20 cellular contexts compared by ENCODE assay signal in the genomic region with DNA sequence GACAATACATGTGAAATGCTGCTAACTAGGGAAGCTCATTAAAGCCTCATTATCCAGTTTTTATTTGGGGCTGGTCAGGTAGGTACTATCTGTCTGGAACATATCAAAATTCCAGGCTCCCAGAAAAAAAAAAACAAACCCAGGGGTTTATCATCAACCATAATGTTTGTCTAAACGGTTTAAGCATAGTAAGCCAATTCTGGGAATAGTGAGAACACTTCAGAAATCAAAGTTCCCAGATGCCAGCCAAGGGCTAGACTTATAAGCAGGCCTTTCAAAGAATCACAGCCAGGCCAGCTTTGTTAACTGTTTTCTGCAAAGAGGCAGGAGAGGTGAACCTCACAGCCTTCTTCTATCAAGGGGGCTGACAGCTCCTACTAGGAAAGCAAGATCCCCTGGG. TPM values are rescaled to one million over a fixed set of nuclear protein-coding genes. Genes with fewer than 3 reads are reported as not detected.
DNase-seq lines count a peak whose midpoint lies in the region; ATAC-seq and TF ChIP-seq lines count a peak whose summit lies in the region.
"Had no signal": no experiment of that assay in that cellular context is flagged by ENCODE, and none has a peak within 500 bp of the region (broad histone marks: within the 10 kb centered on the region; RNA-seq: fewer than 3 reads in every experiment).

No MANE protein-coding gene starts in this region.

- DNase-seq in Caco-2 (no peak), PC-9 (no peak), foreskin keratinocyte (no peak), smooth muscle cell (lab: John Stamatoyannopoulos, UW; ENCODE audit: unreplicated experiment) (no peak), Kasumi-1 (lab: John Stamatoyannopoulos, UW) (no peak), DMS53 treated with DMSO at 0.1 percent for 48 hours (lab: John Stamatoyannopoulos, UW; ENCODE audit: unreplicated experiment) (no peak), posterior vena cava (ENCODE audit: low spot score) (no peak)
- DNase-seq: AML-193; DMS 273 treated with DMSO at 0.1 percent for 48 hours; H7; NCI-H1092 treated with DMSO at 0.1 percent for 48 hours; NCI-H1694; NCI-H2081 treated with DMSO at 0.1 percent for 48 hours; NCI-H748 treated with DMSO at 0.1 percent for 48 hours; NK-92 treated with Interleukin-12 subunit alpha and Interleukin-12 subunit beta, amount 100 ng/mL, for 24 hours; RPMI8226; SIG-M5 had no signal

- peaks cover 38% of the 10 kb centered on the region for H3K36me3 Mint-ChIP-seq in Caco-2 (ENCODE audit: insufficient read depth, unreplicated experiment)

- BruUV-seq in Caco-2 (replicated peaks; lab: Mats Ljungman, UMichigan) (no TSS peak), PC-9 (replicated peaks; lab: Mats Ljungman, UMichigan) (no TSS peak)

- no peaks in the 10 kb centered on the region for H3K27me3 Mint-ChIP-seq in Caco-2 (ENCODE audit: insufficient read depth, unreplicated experiment)

- H3F3A ChIP-seq in PC-9 (ENCODE audit: insufficient read depth, low read depth) (peaks cover 64% of the 10 kb centered on the region), smooth muscle cell (ENCODE audit: low read depth) (no peaks in the 10 kb centered on the region)

- no peaks in the 10 kb centered on the region for H3K9me3 Mint-ChIP-seq in Caco-2 (ENCODE audit: unreplicated experiment)

- H3K9ac ChIP-seq in smooth muscle cell (ENCODE audit: low read depth): no peak overlapping the region

- H3K4me3 ChIP-seq in Caco-2 (ENCODE audit: low read depth, low read length) (no peak overlapping the region), PC-9 (no peak overlapping the region), smooth muscle cell (no peak overlapping the region)

- H3K27ac ChIP-seq in PC-9 (peak overlapping the region; percentile 86), foreskin keratinocyte (peak overlapping the region; percentile 92), smooth muscle cell (ENCODE audit: low read depth) (peak overlapping the region; percentile 78)
- H3K27ac ChIP-seq: C4-2B had no signal

- peak overlapping the region; percentile 34 for H3K27ac Mint-ChIP-seq in Caco-2 (ENCODE audit: unreplicated experiment)

- TF ChIP-seq CTCF in Caco-2 (IDR thresholded peaks at IDR 0.05; ENCODE audit: insufficient read depth in 1 of 2, low read depth in 1 of 2, low read length in 1 of 2, severe bottlenecking in 1 of 2, unreplicated experiment in 1 of 2) (no peak), PC-9 (conservative IDR thresholded peaks at IDR 0.05) (no peak), foreskin keratinocyte (conservative IDR thresholded peaks at IDR 0.05) (no peak), smooth muscle cell (IDR thresholded peaks at IDR 0.05; ENCODE audit: borderline replicate concordance, insufficient read depth, poor library complexity, severe bottlenecking) (no peak)

- H2AFZ ChIP-seq in PC-9: no peak overlapping the region
- no peak overlapping the region for H2AFZ ChIP-seq in smooth muscle cell (ENCODE audit: low read depth)

- H3K36me3 ChIP-seq in Caco-2 (ENCODE audit: control insufficient read depth, insufficient read depth, low read length) (no peaks in the 10 kb centered on the region; the same call in 1 of the 2 replicates), PC-9 (ENCODE audit: low read depth) (peaks cover 77% of the 10 kb centered on the region), smooth muscle cell (ENCODE audit: low read depth) (peaks cover 6% of the 10 kb centered on the region)

- intact Hi-C loops in Caco-2 (cut with micrococcal nuclease; ENCODE audit: unreplicated experiment) (no loop called here), PC-9 (cut with micrococcal nuclease; ENCODE audit: unreplicated experiment) (loop anchor here (10.0 kb wide), 1 partner anchor 1582 kb away; the partner anchor contains the start of gene FMR1), posterior vena cava (cut with DNase I) (no loop called here)

- H3K9me3 ChIP-seq in Caco-2 (no peaks in the 10 kb centered on the region), PC-9 (ENCODE audit: insufficient read depth, low read depth) (no peaks in the 10 kb centered on the region), smooth muscle cell (replicated peaks; ENCODE audit: low read depth) (no peaks in the 10 kb centered on the region)

- H3K4me1 Mint-ChIP-seq in Caco-2 (ENCODE audit: low read depth, unreplicated experiment): no peaks in the 10 kb centered on the region

- H3K27me3 ChIP-seq in Caco-2 (replicated peaks; ENCODE audit: control insufficient read depth, insufficient read depth, low read length) (no peaks in the 10 kb centered on the region), PC-9 (ENCODE audit: insufficient read depth, low read depth) (no peaks in the 10 kb centered on the region), foreskin keratinocyte (no peaks in the 10 kb centered on the region), smooth muscle cell (ENCODE audit: low read depth) (no peaks in the 10 kb centered on the region)

- 0 out of 2 replicates have a peak overlapping the region, but pooled peaks have one; percentile 2 for H3K4me2 ChIP-seq in PC-9
- H3K4me2 ChIP-seq in smooth muscle cell: no peak overlapping the region

- 51% methylated on average over 1 of the region's 1 CpG for WGBS in smooth muscle cell (ENCODE audit: low lambda C conversion rate)

- no peak for ATAC-seq in foreskin keratinocyte
- ATAC-seq: SK-N-SH treated with all-trans-retinoic acid at 6 μM for 48 hours had no signal

- H3K4me3 Mint-ChIP-seq in Caco-2 (ENCODE audit: unreplicated experiment): no peak overlapping the region

- CTCF ChIA-PET in Caco-2 (lab: Charles Lee) (no interaction called here), PC-9 (lab: Charles Lee) (no interaction called here)

- POLR2A ChIA-PET in Caco-2 (lab: Charles Lee): no interaction called here
- POLR2A ChIA-PET in PC-9 (lab: Charles Lee; ENCODE audit: unreplicated experiment): interaction anchor here (1.0 kb wide), 1 partner anchor 42 kb away, joined by 4 read pairs; no protein-coding TSS in a partner anchor

- H4K20me1 ChIP-seq in PC-9 (ENCODE audit: insufficient read depth): no peaks in the 10 kb centered on the region
- H4K20me1 ChIP-seq in smooth muscle cell (ENCODE audit: low read depth): peaks cover 24% of the 10 kb centered on the region

- H3K4me1 ChIP-seq in Caco-2: peaks cover 28% of the 10 kb centered on the region
- peaks cover 66% of the 10 kb centered on the region for H3K4me1 ChIP-seq in PC-9 (replicated peaks; ENCODE audit: insufficient read depth)
- peaks cover 20% of the 10 kb centered on the region for H3K4me1 ChIP-seq in foreskin keratinocyte
- H3K4me1 ChIP-seq in smooth muscle cell (ENCODE audit: low read depth): no peaks in the 10 kb centered on the region

- H3K79me2 ChIP-seq in PC-9 (ENCODE audit: low read depth) (peaks cover 12% of the 10 kb centered on the region), smooth muscle cell (ENCODE audit: low read depth) (no peaks in the 10 kb centered on the region)

- no peaks in the 10 kb centered on the region for H3K9me2 ChIP-seq in PC-9 (ENCODE audit: insufficient read depth)

RNA-seq across cellular contexts. Expression of gene IDS, which starts 8.1 kb away (rescaled TPM):
- 35.1 and 37.8 TPM in 2 replicates for total RNA-seq in Caco-2 (2022)
- total RNA-seq in PC-9 (2021): 169 and 214 TPM in 2 replicates
- 44.3 and 50.9 TPM in 2 replicates for total RNA-seq in foreskin keratinocyte
- 18.5 and 19.1 TPM in 2 replicates for polyA plus RNA-seq in foreskin keratinocyte
- 96.8 and 111 TPM in 2 replicates for total RNA-seq in smooth muscle cell
- 70.5 and 102 TPM in 2 replicates for polyA plus RNA-seq in smooth muscle cell
- total RNA-seq in posterior vena cava: 100 to 1,000 TPM in 1 of 2 donors, 10 to 100 TPM in 1; 88.2 to 102 TPM

RNA-seq across cellular contexts. Expression of gene EOLA1, which starts 43.8 kb away (rescaled TPM):
- total RNA-seq in Caco-2 (2022) (7.1 and 10.2 TPM in 2 replicates), PC-9 (2021) (24.3 and 25.1 TPM in 2 replicates), foreskin keratinocyte (10.5 and 11.4 TPM in 2 replicates), smooth muscle cell (9.6 and 11.7 TPM in 2 replicates), posterior vena cava (10 to 100 TPM; 15.8 to 18.1 TPM)
- polyA plus RNA-seq in foreskin keratinocyte (11.5 and 12.6 TPM in 2 replicates), smooth muscle cell (12.9 and 15.9 TPM in 2 replicates)

RNA-seq across cellular contexts. Expression of gene HSFX3, which starts 52.7 kb away (rescaled TPM):
- total RNA-seq in Caco-2 (2022) (not detected in 2 replicates), PC-9 (2021) (not detected in 2 replicates), foreskin keratinocyte (not detected in 2 replicates), smooth muscle cell (not detected in 2 replicates), posterior vena cava (not detected)
- polyA plus RNA-seq in foreskin keratinocyte (not detected in 2 replicates), smooth muscle cell (not detected in 2 replicates)
- total RNA-seq: H7, NCI-H460 had no signal
